ENCODE assay signal across 8 cellular contexts in the genomic region with DNA sequence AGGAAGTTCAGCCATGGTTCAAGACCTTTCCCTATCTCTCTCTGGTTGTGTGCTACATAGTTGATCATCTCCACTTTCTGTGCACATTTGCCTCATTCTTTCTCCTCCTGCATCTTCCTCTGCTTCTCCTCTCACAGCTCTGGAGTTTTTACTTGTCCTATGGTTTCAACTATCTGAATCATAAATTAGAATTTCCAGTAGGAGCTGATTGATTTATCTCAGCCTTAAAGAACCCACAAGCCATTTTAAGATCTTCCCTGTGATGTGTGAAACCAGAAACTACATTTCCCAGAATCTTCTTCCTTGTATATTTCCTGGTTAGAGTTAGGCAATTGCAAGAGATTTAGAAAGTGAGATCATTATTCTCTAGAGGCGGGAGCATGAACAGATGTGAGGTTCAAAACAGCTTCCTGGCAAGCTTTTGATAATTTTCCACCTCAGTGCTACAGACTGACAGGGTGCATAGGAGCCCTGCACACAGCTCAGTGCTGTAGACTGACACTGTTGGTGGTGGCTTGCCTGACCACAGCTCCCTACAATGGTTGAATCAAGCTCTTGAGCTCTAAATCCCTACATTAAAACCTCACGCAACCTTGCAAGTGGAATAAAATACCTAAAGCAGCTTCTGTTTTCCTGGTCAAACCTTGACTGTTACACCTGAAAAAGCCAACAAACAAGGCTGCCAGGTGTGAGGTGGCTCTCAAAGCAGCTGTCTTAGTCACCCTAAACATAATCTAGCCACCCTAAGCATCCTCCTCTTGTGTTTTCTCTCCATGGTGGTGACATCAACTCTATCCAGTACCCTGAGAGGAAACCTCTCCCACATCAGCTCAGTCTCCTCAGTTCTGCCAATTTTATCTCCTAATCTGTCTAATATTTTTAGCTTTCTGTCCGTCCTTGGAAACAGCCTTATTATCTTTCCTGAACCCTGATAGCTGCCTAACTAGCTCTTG. TPM values are rescaled to one million over a fixed set of nuclear protein-coding genes. Genes with fewer than 3 reads are reported as not detected.
DNase-seq lines count a peak whose midpoint lies in the region; ATAC-seq and TF ChIP-seq lines count a peak whose summit lies in the region.

No MANE protein-coding gene starts in this region.

- no peak overlapping the region for H3K4me3 ChIP-seq in neural progenitor cell

- H3K4me2 ChIP-seq in neural progenitor cell = no peak overlapping the region

- no peak for TF ChIP-seq CTCF in neural progenitor cell (IDR thresholded peaks at IDR 0.05)

- peak; percentile 56 for DNase-seq in NCI-H345 (lab: John Stamatoyannopoulos, UW)
- DNase-seq in NCI-H345 treated with DMSO at 0.1 percent for 48 hours (lab: John Stamatoyannopoulos, UW; ENCODE audit: unreplicated experiment) = no peak
- DNase-seq in activated T-cell treated with anti-CD3 and anti-CD28 coated beads, Interleukin-2, amount 50 U/mL, for 24 hours = peak; percentile 48
- no peak for DNase-seq in neural progenitor cell (ENCODE audit: low spot score)
- no peak for DNase-seq in cortex of kidney (lab: John Stamatoyannopoulos, UW)

- H3F3A ChIP-seq in neural progenitor cell (ENCODE audit: low read depth) = no peaks in the 10 kb centered on the region

- H2AFZ ChIP-seq in neural progenitor cell (replicated peaks) = peak overlapping the region; percentile 7

- no peak overlapping the region for H3K9ac ChIP-seq in neural progenitor cell

- no peaks in the 10 kb centered on the region for H3K9me3 Mint-ChIP-seq in activated T-cell treated with anti-CD3 and anti-CD28 coated beads, Interleukin-2, amount 50 U/mL, for 24 hours
- H3K9me3 Mint-ChIP-seq in neural progenitor cell = no peaks in the 10 kb centered on the region

- H3K36me3 ChIP-seq in neural progenitor cell = no peaks in the 10 kb centered on the region

- peaks cover 58% of the 10 kb centered on the region for H3K4me1 Mint-ChIP-seq in activated T-cell treated with anti-CD3 and anti-CD28 coated beads, Interleukin-2, amount 50 U/mL, for 24 hours (ENCODE audit: low read depth)
- H3K4me1 Mint-ChIP-seq in neural progenitor cell = no peaks in the 10 kb centered on the region

- no peaks in the 10 kb centered on the region for H3K9me3 ChIP-seq in neural progenitor cell (ENCODE audit: low read depth)

- H3K4me1 ChIP-seq in neural progenitor cell = no peaks in the 10 kb centered on the region

- H3K79me2 ChIP-seq in neural progenitor cell (ENCODE audit: low read depth) = no peaks in the 10 kb centered on the region

- no peaks in the 10 kb centered on the region for H3K27me3 Mint-ChIP-seq in activated T-cell treated with anti-CD3 and anti-CD28 coated beads, Interleukin-2, amount 50 U/mL, for 24 hours
- peaks cover 2% of the 10 kb centered on the region for H3K27me3 Mint-ChIP-seq in neural progenitor cell (ENCODE audit: insufficient read depth, low read depth)

- H4K20me1 ChIP-seq in neural progenitor cell (ENCODE audit: low read depth) = no peaks in the 10 kb centered on the region

- H3K27ac Mint-ChIP-seq in activated T-cell treated with anti-CD3 and anti-CD28 coated beads, Interleukin-2, amount 50 U/mL, for 24 hours = peak overlapping the region; percentile 91
- H3K27ac Mint-ChIP-seq in neural progenitor cell = no peak overlapping the region

- no peak overlapping the region for H3K27ac ChIP-seq in neural progenitor cell

- no peaks in the 10 kb centered on the region for H3K36me3 Mint-ChIP-seq in activated T-cell treated with anti-CD3 and anti-CD28 coated beads, Interleukin-2, amount 50 U/mL, for 24 hours (ENCODE audit: low read depth)
- H3K36me3 Mint-ChIP-seq in neural progenitor cell = no peaks in the 10 kb centered on the region

- H3K4me3 Mint-ChIP-seq in activated T-cell treated with anti-CD3 and anti-CD28 coated beads, Interleukin-2, amount 50 U/mL, for 24 hours = no peak overlapping the region
- no peak overlapping the region for H3K4me3 Mint-ChIP-seq in neural progenitor cell

- ATAC-seq in HG03196 (IDR thresholded peaks at IDR 0.05; ENCODE audit: unreplicated experiment) (peak; percentile 59), GM19035 (IDR thresholded peaks at IDR 0.05; ENCODE audit: unreplicated experiment) (no peak), GM19455 (IDR thresholded peaks at IDR 0.05; ENCODE audit: unreplicated experiment) (no peak)

- no peaks in the 10 kb centered on the region for H3K27me3 ChIP-seq in neural progenitor cell

RNA-seq across cellular contexts. Expression of a gene that starts 21.5 kb away (rescaled TPM):
- total RNA-seq in neural progenitor cell (ENCODE audit: low replicate concordance) = not detected in 2 replicates

RNA-seq across cellular contexts. Expression of a gene that starts 44.5 kb away (rescaled TPM):
- not detected in 2 replicates for total RNA-seq in neural progenitor cell (ENCODE audit: low replicate concordance)

Comparison
In these comparisons a context has a peak if more than half of its experiments do, and no peak if none do; other contexts are left out.
1. DNase-seq: peak in NCI-H345 (single experiment) and activated T-cell treated with anti-CD3 and anti-CD28 coated beads, Interleukin-2, amount 50 U/mL, for 24 hours (single experiment); none in NCI-H345 treated with DMSO at 0.1 percent for 48 hours (single experiment), neural progenitor cell (single experiment) and cortex of kidney (single experiment).